In the genomic region with DNA sequence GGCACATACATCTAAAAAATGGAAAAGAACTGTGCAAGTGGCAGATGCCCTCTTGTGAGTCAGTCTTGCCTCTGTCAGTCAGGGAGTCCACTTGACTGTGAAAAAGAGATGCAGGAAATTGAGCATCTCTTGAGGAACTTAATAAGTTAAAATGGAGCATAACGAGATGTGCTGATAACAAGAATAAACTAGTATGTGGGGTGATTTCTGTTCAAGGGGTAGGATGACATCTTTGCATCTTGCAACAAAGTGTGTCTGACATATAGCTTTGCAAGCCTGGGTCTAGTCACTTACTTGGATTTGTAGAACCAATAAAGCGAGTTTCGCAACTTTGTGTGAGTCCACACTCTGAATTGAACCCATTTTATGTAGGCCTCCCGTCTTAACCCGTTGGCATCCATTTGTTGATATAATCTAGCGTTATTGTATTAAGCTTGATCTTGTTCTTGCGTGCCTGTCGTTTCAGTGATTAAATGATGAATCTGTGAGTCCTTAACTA, we compare ENCODE assay signal across 8 cellular contexts. TPM values are rescaled to one million over a fixed set of nuclear protein-coding genes. Genes with fewer than 3 reads are reported as not detected.
DNase-seq lines count a peak whose midpoint lies in the region; ATAC-seq and TF ChIP-seq lines count a peak whose summit lies in the region.

No MANE protein-coding gene starts in this region.

- H3K4me1 ChIP-seq in mucosa of rectum (ENCODE audit: control insufficient read depth in 2 of 2, insufficient read depth in 2 of 2, low read length in 2 of 2) = peaks cover 41 to 47% of the 10 kb centered on the region in 2 donors

- ATAC-seq in activated naive CD8-positive, alpha-beta T cell treated with anti-CD3 and anti-CD28 coated beads, Interleukin-2, amount 10 ng/mL, durations not matched to agents 7 days and 5 days (ENCODE audit: low read depth) = no peak
- ATAC-seq in GM18868 (IDR thresholded peaks at IDR 0.05; ENCODE audit: unreplicated experiment) = no peak

- intact Hi-C loops in CD14-positive monocyte (cut with micrococcal nuclease) = loop anchor here (5.0 to 10.0 kb wide), 3 partner anchors 36 to 312 kb away; no protein-coding TSS in a partner anchor

- peak overlapping the region; percentile 84 to 96 (median 93) for H3K27ac Mint-ChIP-seq in CD14-positive monocyte
- H3K27ac Mint-ChIP-seq in activated naive CD8-positive, alpha-beta T cell treated with anti-CD3 and anti-CD28 coated beads, Interleukin-2, amount 10 ng/mL, durations not matched to agents 7 days and 5 days = peak overlapping the region; percentile 90

- TF ChIP-seq EP300 in Ishikawa (IDR thresholded peaks at IDR 0.05; ENCODE audit: borderline replicate concordance) = no peak

- no peaks in the 10 kb centered on the region for H3K9me3 ChIP-seq in mucosa of rectum (ENCODE audit: control insufficient read depth in 2 of 2, low read length in 2 of 2)

- H3K36me3 ChIP-seq in mucosa of rectum (ENCODE audit: control insufficient read depth in 2 of 2, insufficient read depth in 2 of 2, low read length in 2 of 2) = no peaks in the 10 kb centered on the region

- no peak for TF ChIP-seq CTCF in CD14-positive monocyte (IDR thresholded peaks at IDR 0.05)

- DNase-seq in CD14-positive monocyte (ENCODE audit: low spot score) = no peak
- no peak for DNase-seq in activated naive CD8-positive, alpha-beta T cell treated with anti-CD3 and anti-CD28 coated beads, Interleukin-2, amount 10 ng/mL, durations not matched to agents 7 days and 5 days
- DNase-seq in kidney glomerular epithelial cell (lab: John Stamatoyannopoulos, UW) = no peak
- no peak for DNase-seq in middle frontal gyrus (ENCODE audit: extremely low spot score, low spot score)
- no peak for DNase-seq in COLO668 (lab: John Stamatoyannopoulos, UW; ENCODE audit: unreplicated experiment)

- H3K27me3 Mint-ChIP-seq in CD14-positive monocyte (ENCODE audit: low read depth in 3 of 3) = peaks cover 0 to 2% (median 0%) of the 10 kb centered on the region in 3 donors
- no peaks in the 10 kb centered on the region for H3K27me3 Mint-ChIP-seq in activated naive CD8-positive, alpha-beta T cell treated with anti-CD3 and anti-CD28 coated beads, Interleukin-2, amount 10 ng/mL, durations not matched to agents 7 days and 5 days

- POLR2A ChIA-PET in activated naive CD8-positive, alpha-beta T cell treated with anti-CD3 and anti-CD28 coated beads, Interleukin-2, amount 10 ng/mL, durations not matched to agents 7 days and 5 days (lab: Charles Lee) = interaction anchor here (1.8 to 4.9 kb wide), 5 partner anchors 7 to 90 kb away, joined by 4 to 52 read pairs (median 12); partner anchors contain the start of gene FBXL22

- no peak for TF ChIP-seq RAD21 in Ishikawa (IDR thresholded peaks at IDR 0.05; ENCODE audit: low read depth)

- H3K27ac ChIP-seq in mucosa of rectum (ENCODE audit: low read depth in 2 of 2, low read length in 2 of 2) = peak overlapping the region; percentile 5 to 29

- H3K4me3 Mint-ChIP-seq in CD14-positive monocyte = peak overlapping the region; percentile 89 to 93
- H3K4me3 Mint-ChIP-seq in activated naive CD8-positive, alpha-beta T cell treated with anti-CD3 and anti-CD28 coated beads, Interleukin-2, amount 10 ng/mL, durations not matched to agents 7 days and 5 days = peak overlapping the region; percentile 96

- H3K9me3 Mint-ChIP-seq in CD14-positive monocyte = peaks cover 0 to 2% (median 0%) of the 10 kb centered on the region in 7 donors
- no peaks in the 10 kb centered on the region for H3K9me3 Mint-ChIP-seq in activated naive CD8-positive, alpha-beta T cell treated with anti-CD3 and anti-CD28 coated beads, Interleukin-2, amount 10 ng/mL, durations not matched to agents 7 days and 5 days

- H3K4me1 Mint-ChIP-seq in CD14-positive monocyte = peaks cover 68% of the 10 kb centered on the region
- H3K4me1 Mint-ChIP-seq in activated naive CD8-positive, alpha-beta T cell treated with anti-CD3 and anti-CD28 coated beads, Interleukin-2, amount 10 ng/mL, durations not matched to agents 7 days and 5 days = peaks cover 58% of the 10 kb centered on the region

- peak overlapping the region; percentile 92 to 94 for H3K4me3 ChIP-seq in mucosa of rectum (ENCODE audit: low read length in 2 of 2)

- H3K36me3 Mint-ChIP-seq in CD14-positive monocyte = peaks cover 9 to 12% of the 10 kb centered on the region in 2 donors
- H3K36me3 Mint-ChIP-seq in activated naive CD8-positive, alpha-beta T cell treated with anti-CD3 and anti-CD28 coated beads, Interleukin-2, amount 10 ng/mL, durations not matched to agents 7 days and 5 days = peaks cover 2% of the 10 kb centered on the region

- H3K9ac ChIP-seq in mucosa of rectum (ENCODE audit: low read depth in 1 of 2, low read length in 2 of 2) = peak overlapping the region in 1 of 2 donors; percentile 87

- H3K27me3 ChIP-seq in mucosa of rectum (ENCODE audit: control insufficient read depth in 2 of 2, insufficient read depth in 2 of 2, low read length in 2 of 2) = no peaks in the 10 kb centered on the region

TF ChIP-seq in Ishikawa, 13 proteins besides CTCF, POLR2A, EP300 and RAD21:
- no peak for TF ChIP-seq REST (IDR thresholded peaks at IDR 0.05; ENCODE audit: low read depth)
- TF ChIP-seq CEBPB (IDR thresholded peaks at IDR 0.05) = peak; percentile 53

RNA-seq across cellular contexts. Expression of gene USP3, which starts 2.2 kb away (rescaled TPM):
- polyA plus RNA-seq in CD14-positive monocyte = 100 to 1,000 TPM in 1 of 2 donors, 10 to 100 TPM in 1; 91.4 to 122 TPM
- total RNA-seq in activated naive CD8-positive, alpha-beta T cell treated with anti-CD3 and anti-CD28 coated beads, Interleukin-2, amount 10 ng/mL, durations not matched to agents 7 days and 5 days = 10 to 100 TPM; 75.6 to 83.1 TPM
